ENCODE assay signal across 1 cellular context in genomic region chr10:74223755-74224530, GRCh38.
TF ChIP-seq lines count a peak whose summit lies in the region.

No MANE protein-coding gene starts in this region.

TF ChIP-seq in HCT116, 20 proteins besides CTCF, POLR2A, EP300 and RAD21 (continued from another document):
- TF ChIP-seq ELF1 (IDR thresholded peaks at IDR 0.05; ENCODE audit: borderline replicate concordance, low read depth) (peak; percentile 9; the same call in 1 of the 2 replicates), POLR2AphosphoS5 (IDR thresholded peaks at IDR 0.05; ENCODE audit: low read depth, low read length) (peak; percentile 44; the same call in 1 of the 2 replicates), EGR1 (IDR thresholded peaks at IDR 0.05; ENCODE audit: low read depth) (no peak; the same call in 1 of the 2 replicates), EZH2phosphoT487 (IDR thresholded peaks at IDR 0.05; ENCODE audit: borderline replicate concordance) (no peak), SRF (IDR thresholded peaks at IDR 0.05; ENCODE audit: low read depth) (peak; percentile 72), CEBPB (IDR thresholded peaks at IDR 0.05; ENCODE audit: low read depth) (peak; percentile 93), JUND (IDR thresholded peaks at IDR 0.05) (peak; percentile 96), MAX (IDR thresholded peaks at IDR 0.05) (peak; percentile 66; the same call in 1 of the 2 replicates)
- TF ChIP-seq, protein P1, sequence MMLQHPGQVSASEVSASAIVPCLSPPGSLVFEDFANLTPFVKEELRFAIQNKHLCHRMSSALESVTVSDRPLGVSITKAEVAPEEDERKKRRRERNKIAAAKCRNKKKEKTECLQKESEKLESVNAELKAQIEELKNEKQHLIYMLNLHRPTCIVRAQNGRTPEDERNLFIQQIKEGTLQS (IDR thresholded peaks at IDR 0.05) = peak; percentile 79
